Comparison of ENCODE assay signal across 8 cellular contexts in the genomic region with DNA sequence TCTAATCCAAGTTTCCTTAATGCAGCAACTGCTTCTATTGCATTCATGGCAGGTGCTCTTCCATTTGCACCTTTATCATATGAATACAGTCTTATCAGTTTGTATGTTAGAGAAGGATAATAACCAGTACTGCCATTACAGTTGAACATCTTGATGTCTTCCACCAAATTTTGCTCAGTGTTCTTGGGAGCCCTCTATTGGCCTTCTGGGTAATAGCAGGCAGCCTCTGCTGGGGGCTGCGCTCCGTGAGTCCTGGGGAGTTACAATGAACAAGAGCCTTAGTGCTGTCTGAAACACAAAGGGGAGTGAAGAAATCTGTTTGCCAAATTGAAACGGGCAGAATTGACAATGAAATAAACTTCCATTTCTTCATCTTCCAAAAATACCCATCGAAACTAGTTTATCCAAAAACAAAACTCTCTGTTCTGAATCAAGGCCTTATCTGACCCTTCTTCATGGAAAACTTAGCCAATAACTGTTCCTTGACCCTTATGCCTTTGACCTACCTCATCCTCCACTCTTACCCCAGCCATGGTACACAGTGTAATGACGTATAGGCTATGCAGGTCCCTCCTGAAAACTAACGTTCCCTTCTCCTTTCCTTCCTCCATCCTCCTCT.
DNase-seq lines count a peak whose midpoint lies in the region; ATAC-seq and TF ChIP-seq lines count a peak whose summit lies in the region.

No MANE protein-coding gene starts in this region.

- H3K27me3 Mint-ChIP-seq in activated CD8-positive, alpha-beta T cell treated with anti-CD3 and anti-CD28 coated beads for 36 hours, result peaks cover 3% of the 10 kb centered on the region
- H3K27me3 Mint-ChIP-seq in activated T-helper 2 cell treated with anti-CD3 and anti-CD28 coated beads, Interferon-gamma antibody, Interleukin-2, Interleukin-4, amounts not matched to agents 10 μg/mL and 5 μg/mL and 100 μg/mL, durations not matched to agents 14 hours and 24 hours and 36 hours (ENCODE audit: low read depth), result no peaks in the 10 kb centered on the region

- peak; percentile 19 for DNase-seq in stimulated activated CD4-positive, alpha-beta T cell treated with anti-CD3 and anti-CD28 coated beads, Interleukin-15, amount 100 ng/mL, for 24 hours
- DNase-seq in stimulated activated CD4-positive, alpha-beta T cell treated with anti-CD3 and anti-CD28 coated beads, Interleukin-12 subunit alpha, Interleukin-12 subunit beta, amount 100 ng/mL, for 4 hours, result no peak
- DNase-seq in NAMALWA (ENCODE audit: low spot score) (peak; percentile 56), head of caudate nucleus (peak in 33 of 42 donors; percentile 10 to 77 (median 41)), sigmoid colon (no peak)
- peak; percentile 38 for DNase-seq in activated CD8-positive, alpha-beta T cell treated with anti-CD3 and anti-CD28 coated beads for 36 hours
- no peak for DNase-seq in activated T-helper 2 cell treated with anti-CD3 and anti-CD28 coated beads, Interferon-gamma antibody, Interleukin-2, Interleukin-4, amounts not matched to agents 10 μg/mL and 5 μg/mL and 100 μg/mL, durations not matched to agents 14 hours and 24 hours and 36 hours (ENCODE audit: low spot score)

- peak; percentile 84 for TF ChIP-seq CTCF in activated CD8-positive, alpha-beta T cell treated with anti-CD3 and anti-CD28 coated beads for 36 hours (IDR thresholded peaks at IDR 0.05)
- peak; percentile 21 to 92 (median 76) for TF ChIP-seq CTCF in sigmoid colon (IDR thresholded peaks at IDR 0.05)

- no peak overlapping the region for H3K27ac Mint-ChIP-seq in activated CD8-positive, alpha-beta T cell treated with anti-CD3 and anti-CD28 coated beads for 36 hours
- H3K27ac Mint-ChIP-seq in activated T-helper 2 cell treated with anti-CD3 and anti-CD28 coated beads, Interferon-gamma antibody, Interleukin-2, Interleukin-4, amounts not matched to agents 10 μg/mL and 5 μg/mL and 100 μg/mL, durations not matched to agents 14 hours and 24 hours and 36 hours, result no peak overlapping the region

- no peaks in the 10 kb centered on the region for H3K4me1 ChIP-seq in sigmoid colon

- no peaks in the 10 kb centered on the region for H3K4me1 Mint-ChIP-seq in activated CD8-positive, alpha-beta T cell treated with anti-CD3 and anti-CD28 coated beads for 36 hours (ENCODE audit: low read depth)
- no peaks in the 10 kb centered on the region for H3K4me1 Mint-ChIP-seq in activated T-helper 2 cell treated with anti-CD3 and anti-CD28 coated beads, Interferon-gamma antibody, Interleukin-2, Interleukin-4, amounts not matched to agents 10 μg/mL and 5 μg/mL and 100 μg/mL, durations not matched to agents 14 hours and 24 hours and 36 hours (ENCODE audit: low read depth)

- no peak overlapping the region for H3K4me3 ChIP-seq in sigmoid colon

- WGBS in sigmoid colon, 2 donors, result 36 to 50% methylated on average over 6 of the region's 6 CpGs

- H3K4me3 Mint-ChIP-seq in activated CD8-positive, alpha-beta T cell treated with anti-CD3 and anti-CD28 coated beads for 36 hours, result no peak overlapping the region
- no peak overlapping the region for H3K4me3 Mint-ChIP-seq in activated T-helper 2 cell treated with anti-CD3 and anti-CD28 coated beads, Interferon-gamma antibody, Interleukin-2, Interleukin-4, amounts not matched to agents 10 μg/mL and 5 μg/mL and 100 μg/mL, durations not matched to agents 14 hours and 24 hours and 36 hours (ENCODE audit: low read depth)

- TF ChIP-seq POLR2A in sigmoid colon (IDR thresholded peaks at IDR 0.05), result no peak

- H3K9me3 ChIP-seq in sigmoid colon, result peaks cover 0 to 2% (median 1%) of the 10 kb centered on the region in 4 donors

- TF ChIP-seq EP300 in sigmoid colon (IDR thresholded peaks at IDR 0.05), result no peak

- no peaks in the 10 kb centered on the region for H3K27me3 ChIP-seq in sigmoid colon

- CTCF ChIA-PET in activated CD8-positive, alpha-beta T cell treated with anti-CD3 and anti-CD28 coated beads for 36 hours (lab: Charles Lee), result interaction anchor here (0.6 to 1.1 kb wide), 2 partner anchors 14 to 927 kb away, joined by 4 read pairs; no protein-coding TSS in a partner anchor

- intact Hi-C loops in activated CD8-positive, alpha-beta T cell treated with anti-CD3 and anti-CD28 coated beads for 36 hours (cut with micrococcal nuclease), result no loop called here
- intact Hi-C loops in head of caudate nucleus (cut with DNase I), result loop anchor here (10.0 kb wide), 1 partner anchor 527 kb away; no protein-coding TSS in a partner anchor
- intact Hi-C loops in sigmoid colon (cut with DNase I), result loop anchor here (2.0 kb wide), 1 partner anchor 533 kb away; no protein-coding TSS in a partner anchor
- intact Hi-C loops in activated T-helper 2 cell treated with anti-CD3 and anti-CD28 coated beads, Interferon-gamma antibody, Interleukin-2, Interleukin-4, amounts not matched to agents 10 μg/mL and 5 μg/mL and 100 μg/mL, durations not matched to agents 14 hours and 24 hours and 36 hours (cut with micrococcal nuclease), result loop anchor here (5.0 to 10.0 kb wide), 2 partner anchors 527 to 884 kb away; no protein-coding TSS in a partner anchor

- peak; percentile 49 for ATAC-seq in activated CD8-positive, alpha-beta T cell treated with anti-CD3 and anti-CD28 coated beads for 36 hours
- no peak for ATAC-seq in HG03175 (IDR thresholded peaks at IDR 0.05; ENCODE audit: unreplicated experiment)

- no peak overlapping the region for H3K27ac ChIP-seq in sigmoid colon

- peaks cover 10% of the 10 kb centered on the region for H3K9me3 Mint-ChIP-seq in activated CD8-positive, alpha-beta T cell treated with anti-CD3 and anti-CD28 coated beads for 36 hours
- peaks cover 12% of the 10 kb centered on the region for H3K9me3 Mint-ChIP-seq in activated T-helper 2 cell treated with anti-CD3 and anti-CD28 coated beads, Interferon-gamma antibody, Interleukin-2, Interleukin-4, amounts not matched to agents 10 μg/mL and 5 μg/mL and 100 μg/mL, durations not matched to agents 14 hours and 24 hours and 36 hours

- no peaks in the 10 kb centered on the region for H3K36me3 Mint-ChIP-seq in activated CD8-positive, alpha-beta T cell treated with anti-CD3 and anti-CD28 coated beads for 36 hours (ENCODE audit: low read depth)
- H3K36me3 Mint-ChIP-seq in activated T-helper 2 cell treated with anti-CD3 and anti-CD28 coated beads, Interferon-gamma antibody, Interleukin-2, Interleukin-4, amounts not matched to agents 10 μg/mL and 5 μg/mL and 100 μg/mL, durations not matched to agents 14 hours and 24 hours and 36 hours (ENCODE audit: low read depth), result no peaks in the 10 kb centered on the region

- POLR2A ChIA-PET in activated CD8-positive, alpha-beta T cell treated with anti-CD3 and anti-CD28 coated beads for 36 hours (lab: Charles Lee), result no interaction called here

- H3K36me3 ChIP-seq in sigmoid colon, result no peaks in the 10 kb centered on the region

Comparison
In these comparisons a context has a peak if more than half of its experiments do, and no peak if none do; other contexts are left out.
1. DNase-seq: peak in stimulated activated CD4-positive, alpha-beta T cell treated with anti-CD3 and anti-CD28 coated beads, Interleukin-15, amount 100 ng/mL, for 24 hours (single experiment), NAMALWA (single experiment), activated CD8-positive, alpha-beta T cell treated with anti-CD3 and anti-CD28 coated beads for 36 hours (single experiment) and head of caudate nucleus (33 of 42); none in stimulated activated CD4-positive, alpha-beta T cell treated with anti-CD3 and anti-CD28 coated beads, Interleukin-12 subunit alpha, Interleukin-12 subunit beta, amount 100 ng/mL, for 4 hours (single experiment), sigmoid colon (single experiment) and activated T-helper 2 cell treated with anti-CD3 and anti-CD28 coated beads, Interferon-gamma antibody, Interleukin-2, Interleukin-4, amounts not matched to agents 10 μg/mL and 5 μg/mL and 100 μg/mL, durations not matched to agents 14 hours and 24 hours and 36 hours (single experiment).